In genomic region chr10:119080521-119081259, GRCh38 we compare ENCODE assay signal across 1 cellular context.
TF ChIP-seq lines count a peak whose summit lies in the region.

EIF3A (minus strand) TSS chr10:119080817; CDS start chr10:119080676, 141 bp downstream.

TF ChIP-seq in Ishikawa, 13 proteins besides CTCF, POLR2A, EP300 and RAD21 (continued from another document):
- TF ChIP-seq FOXM1 (IDR thresholded peaks at IDR 0.05; ENCODE audit: borderline replicate concordance, low read depth) (0 out of 2 replicates have a peak, but pooled peaks have one; percentile 16), ZBTB7A (IDR thresholded peaks at IDR 0.05; ENCODE audit: low read depth) (no peak; the same call in 1 of the 2 replicates)
TF ChIP-seq in Ishikawa: peak in this region for 7.
